In genomic region chr17:82883461-82884031, GRCh38 we compare ENCODE assay signal across 13 cellular contexts. TPM values are rescaled to one million over a fixed set of nuclear protein-coding genes. Genes with fewer than 3 reads are reported as not detected.
DNase-seq lines count a peak whose midpoint lies in the region; ATAC-seq and TF ChIP-seq lines count a peak whose summit lies in the region.
"Had no signal": no experiment of that assay in that cellular context is flagged by ENCODE, and none has a peak within 500 bp of the region (broad histone marks: within the 10 kb centered on the region; RNA-seq: fewer than 3 reads in every experiment).

No MANE protein-coding gene starts in this region.

- no peaks in the 10 kb centered on the region for H3K4me1 ChIP-seq in iPS-15b (ENCODE audit: control insufficient read depth, insufficient read depth, low read length)
- peaks cover 39 to 95% (median 82%) of the 10 kb centered on the region in 4 donors for H3K4me1 ChIP-seq in stomach

- ATAC-seq in activated CD8-positive, alpha-beta T cell treated with anti-CD3 and anti-CD28 coated beads for 36 hours: no peak

- CTCF ChIA-PET in activated CD8-positive, alpha-beta T cell treated with anti-CD3 and anti-CD28 coated beads for 36 hours (lab: Charles Lee): interaction anchor here (1.0 to 3.9 kb wide), 3 partner anchors 9 to 103 kb away, joined by 3 to 23 read pairs (median 4); no protein-coding TSS in a partner anchor

- H3K36me3 ChIP-seq in iPS-15b (ENCODE audit: control insufficient read depth, insufficient read depth, low read length): peaks cover 21% of the 10 kb centered on the region
- peaks cover 0 to 5% (median 0%) of the 10 kb centered on the region in 4 donors for H3K36me3 ChIP-seq in stomach

- H3K4me3 Mint-ChIP-seq in activated naive CD4-positive, alpha-beta T cell treated with anti-CD3 and anti-CD28 coated beads, Interleukin-2, amount 50 U/mL, for 24 hours: peak overlapping the region; percentile 81
- H3K4me3 Mint-ChIP-seq in activated CD8-positive, alpha-beta T cell treated with anti-CD3 and anti-CD28 coated beads for 36 hours: peak overlapping the region; percentile 71
- H3K4me3 Mint-ChIP-seq: H9 had no signal

- no peak for TF ChIP-seq EP300 in stomach (IDR thresholded peaks at IDR 0.05)

- H3K27ac ChIP-seq in stomach: peak overlapping the region; percentile 81 to 91 (median 87)

- peak overlapping the region; percentile 59 for H3K27ac Mint-ChIP-seq in activated naive CD4-positive, alpha-beta T cell treated with anti-CD3 and anti-CD28 coated beads, Interleukin-2, amount 50 U/mL, for 24 hours
- H3K27ac Mint-ChIP-seq in activated CD8-positive, alpha-beta T cell treated with anti-CD3 and anti-CD28 coated beads for 36 hours: peak overlapping the region; percentile 93

- H3K4me3 ChIP-seq in iPS-15b (ENCODE audit: low read depth, low read length): no peak overlapping the region
- peak overlapping the region in 1 of 4 donors; percentile 12 for H3K4me3 ChIP-seq in stomach

- POLR2A ChIA-PET in activated CD8-positive, alpha-beta T cell treated with anti-CD3 and anti-CD28 coated beads for 36 hours (lab: Charles Lee): interaction anchor here (0.7 to 5.7 kb wide), 4 partner anchors 10 to 364 kb away, joined by 3 to 34 read pairs (median 4); partner anchors contain the start of gene FOXK2

- no peaks in the 10 kb centered on the region for H3K27me3 Mint-ChIP-seq in activated naive CD4-positive, alpha-beta T cell treated with anti-CD3 and anti-CD28 coated beads, Interleukin-2, amount 50 U/mL, for 24 hours
- H3K27me3 Mint-ChIP-seq in activated CD8-positive, alpha-beta T cell treated with anti-CD3 and anti-CD28 coated beads for 36 hours: no peaks in the 10 kb centered on the region

- H3K27me3 ChIP-seq in iPS-15b (ENCODE audit: control insufficient read depth, insufficient read depth, low read length) (no peaks in the 10 kb centered on the region), stomach (no peaks in the 10 kb centered on the region)

- H3K9me3 ChIP-seq in iPS-15b (ENCODE audit: control insufficient read depth, insufficient read depth, low read length): no peaks in the 10 kb centered on the region
- no peaks in the 10 kb centered on the region for H3K9me3 ChIP-seq in stomach

- intact Hi-C loops in activated CD8-positive, alpha-beta T cell treated with anti-CD3 and anti-CD28 coated beads for 36 hours (cut with micrococcal nuclease): no loop called here
- intact Hi-C loops in stomach (cut with DNase I; ENCODE audit: low total_unique reads): no loop called here

- DNase-seq in activated naive CD4-positive, alpha-beta T cell treated with Interleukin-2 at 50 U/mL for 16 hours: no peak
- peak; percentile 28 for DNase-seq in activated CD8-positive, alpha-beta T cell treated with anti-CD3 and anti-CD28 coated beads for 36 hours
- no peak for DNase-seq in stomach
- DNase-seq in SKM-1 treated with dmso at 0.1 percent for 144 hours (lab: John Stamatoyannopoulos, UW; ENCODE audit: unreplicated experiment): no peak
- no peak for DNase-seq in hypothalamus (lab: John Stamatoyannopoulos, UW)
- DNase-seq in NCI-H526 treated with DMSO at 0.1 percent for 48 hours (lab: John Stamatoyannopoulos, UW): no peak
- DNase-seq: EL, H9, NCI-H1417 treated with DMSO at 0.1 percent for 48 hours had no signal

- peaks cover 2% of the 10 kb centered on the region for H3K36me3 Mint-ChIP-seq in activated naive CD4-positive, alpha-beta T cell treated with anti-CD3 and anti-CD28 coated beads, Interleukin-2, amount 50 U/mL, for 24 hours
- peaks cover 17% of the 10 kb centered on the region for H3K36me3 Mint-ChIP-seq in activated CD8-positive, alpha-beta T cell treated with anti-CD3 and anti-CD28 coated beads for 36 hours (ENCODE audit: low read depth)

- no peaks in the 10 kb centered on the region for H3K9me3 Mint-ChIP-seq in activated naive CD4-positive, alpha-beta T cell treated with anti-CD3 and anti-CD28 coated beads, Interleukin-2, amount 50 U/mL, for 24 hours
- no peaks in the 10 kb centered on the region for H3K9me3 Mint-ChIP-seq in activated CD8-positive, alpha-beta T cell treated with anti-CD3 and anti-CD28 coated beads for 36 hours

- no peak for TF ChIP-seq POLR2A in stomach (IDR thresholded peaks at IDR 0.05)

- peaks cover 79% of the 10 kb centered on the region for H3K4me1 Mint-ChIP-seq in activated naive CD4-positive, alpha-beta T cell treated with anti-CD3 and anti-CD28 coated beads, Interleukin-2, amount 50 U/mL, for 24 hours
- H3K4me1 Mint-ChIP-seq in activated CD8-positive, alpha-beta T cell treated with anti-CD3 and anti-CD28 coated beads for 36 hours (ENCODE audit: low read depth): peaks cover 72% of the 10 kb centered on the region

- H3K9ac ChIP-seq in iPS-15b (ENCODE audit: low read depth, low read length): peak overlapping the region; percentile 47

- no peak for TF ChIP-seq CTCF in activated CD8-positive, alpha-beta T cell treated with anti-CD3 and anti-CD28 coated beads for 36 hours (IDR thresholded peaks at IDR 0.05)
- no peak for TF ChIP-seq CTCF in stomach (IDR thresholded peaks at IDR 0.05)

- 50 to 66% (median 63%) methylated on average over 19 to 23 of the region's 23 CpGs for WGBS in stomach, 5 donors

RNA-seq across cellular contexts. Expression of gene ZNF750, which starts 43.7 kb away (rescaled TPM):
- not detected for total RNA-seq in activated CD8-positive, alpha-beta T cell treated with anti-CD3 and anti-CD28 coated beads for 36 hours
- total RNA-seq in stomach: not detected
- 1 to 10 TPM in 1 of 3 donors, not detected in 2; 9.5 TPM for polyA plus RNA-seq in stomach
- total RNA-seq: fibroblast of lung, H9, HT1080 had no signal
- polyA plus RNA-seq: fibroblast of lung had no signal
